In the genomic region with DNA sequence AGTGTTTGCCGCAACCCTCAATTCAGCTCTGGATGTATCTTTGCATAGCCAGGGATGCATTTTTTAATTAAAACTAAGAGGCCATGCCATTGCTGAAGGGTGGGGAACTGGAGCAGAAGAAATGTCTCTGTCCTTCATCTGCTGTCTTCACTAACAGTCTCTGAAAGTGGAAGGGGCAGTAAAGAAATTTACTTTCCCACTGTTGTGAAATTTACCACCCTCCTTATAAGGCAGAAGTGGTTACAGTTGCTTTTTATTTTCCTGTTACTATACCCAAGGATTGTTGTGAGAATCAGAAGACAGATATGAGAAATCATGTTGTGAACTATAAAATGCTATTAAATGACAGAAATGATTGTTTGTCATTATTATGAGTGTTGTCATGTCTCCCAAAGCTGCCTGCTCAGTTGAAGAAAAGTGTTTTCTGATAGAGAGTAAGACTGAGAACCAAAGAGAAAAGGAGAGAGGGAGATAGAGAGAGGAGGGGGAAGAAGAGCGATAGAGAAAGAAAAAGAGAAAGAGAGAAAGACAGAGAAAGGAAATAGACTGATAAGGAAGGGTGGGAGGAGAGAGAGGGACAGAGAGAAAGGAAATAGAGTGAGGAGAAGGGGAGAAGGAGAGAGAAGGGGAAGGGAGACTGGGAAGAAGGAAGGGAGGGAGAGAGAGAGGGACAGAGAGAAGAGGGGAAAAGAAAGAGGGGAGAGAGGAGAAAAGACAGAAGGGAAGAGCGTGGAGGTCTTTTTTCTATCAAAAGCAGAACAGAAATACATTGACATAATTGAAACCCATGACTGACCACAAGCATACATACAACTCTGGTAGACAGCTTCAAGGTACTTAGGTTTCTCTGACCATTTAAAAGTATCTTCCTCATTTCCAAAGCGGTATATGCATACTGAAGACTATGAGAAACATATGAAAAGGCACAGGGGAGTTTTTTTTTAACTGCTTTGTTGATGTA, we compare ENCODE assay signal across 8 cellular contexts.
DNase-seq lines count a peak whose midpoint lies in the region; ATAC-seq lines count a peak whose summit lies in the region.

No MANE protein-coding gene starts in this region.

- DNase-seq in activated naive CD8-positive, alpha-beta T cell treated with anti-CD3 and anti-CD28 coated beads, Interleukin-2, amount 50 U/mL, for 24 hours: no peak
- no peak for DNase-seq in central memory CD4-positive, alpha-beta T cell
- no peak for DNase-seq in iPS-NIHi7 (ENCODE audit: extremely low spot score)
- DNase-seq in retina: no peak
- DNase-seq in NCI-H2196 (lab: John Stamatoyannopoulos, UW; ENCODE audit: unreplicated experiment): no peak

- peaks cover 13% of the 10 kb centered on the region for H3K4me1 Mint-ChIP-seq in activated naive CD8-positive, alpha-beta T cell treated with anti-CD3 and anti-CD28 coated beads, Interleukin-2, amount 50 U/mL, for 24 hours

- peaks cover 14% of the 10 kb centered on the region for H3K36me3 Mint-ChIP-seq in activated naive CD8-positive, alpha-beta T cell treated with anti-CD3 and anti-CD28 coated beads, Interleukin-2, amount 50 U/mL, for 24 hours (ENCODE audit: low read depth)

- no peak overlapping the region for H3K4me3 Mint-ChIP-seq in activated naive CD8-positive, alpha-beta T cell treated with anti-CD3 and anti-CD28 coated beads, Interleukin-2, amount 50 U/mL, for 24 hours

- H3K27me3 Mint-ChIP-seq in activated naive CD8-positive, alpha-beta T cell treated with anti-CD3 and anti-CD28 coated beads, Interleukin-2, amount 50 U/mL, for 24 hours: no peaks in the 10 kb centered on the region

- peak overlapping the region; percentile 63 for H3K27ac Mint-ChIP-seq in activated naive CD8-positive, alpha-beta T cell treated with anti-CD3 and anti-CD28 coated beads, Interleukin-2, amount 50 U/mL, for 24 hours

- peak; percentile 92 for ATAC-seq in GM18861 (IDR thresholded peaks at IDR 0.05; ENCODE audit: unreplicated experiment)
- ATAC-seq in GM21529 (IDR thresholded peaks at IDR 0.05; ENCODE audit: unreplicated experiment): peak; percentile 98
- peak; percentile 90 for ATAC-seq in HG03342 (IDR thresholded peaks at IDR 0.05; ENCODE audit: unreplicated experiment)
- ATAC-seq in activated naive CD8-positive, alpha-beta T cell treated with anti-CD3 and anti-CD28 coated beads, Interleukin-2, amount 50 U/mL, for 24 hours: peak; percentile 28

- no peaks in the 10 kb centered on the region for H3K9me3 Mint-ChIP-seq in activated naive CD8-positive, alpha-beta T cell treated with anti-CD3 and anti-CD28 coated beads, Interleukin-2, amount 50 U/mL, for 24 hours

Comparison
In these comparisons a context has a peak if more than half of its experiments do, and no peak if none do; other contexts are left out.
1. ATAC-seq: peak in every context shown above with its lines; median percentile 98 in GM21529; 92 in GM18861; 90 in HG03342; 28 in activated naive CD8-positive, alpha-beta T cell treated with anti-CD3 and anti-CD28 coated beads, Interleukin-2, amount 50 U/mL, for 24 hours.